Comparison of ENCODE assay signal across 17 cellular contexts in genomic region chr4:96170198-96170597, GRCh38.
DNase-seq lines count a peak whose midpoint lies in the region; ATAC-seq and TF ChIP-seq lines count a peak whose summit lies in the region.
"Had no signal": no experiment of that assay in that cellular context is flagged by ENCODE, and none has a peak within 500 bp of the region (broad histone marks: within the 10 kb centered on the region; RNA-seq: fewer than 3 reads in every experiment).

No MANE protein-coding gene starts in this region.

- peak; percentile 31; the same call in 1 of the 2 replicates for TF ChIP-seq CTCF in SK-N-SH (IDR thresholded peaks at IDR 0.05)
- peak; percentile 50 for TF ChIP-seq CTCF in WERI-Rb-1 (IDR thresholded peaks at IDR 0.05; ENCODE audit: low read depth, low read length)

- H3K9me3 ChIP-seq in SK-N-SH, result no peaks in the 10 kb centered on the region
- H3K9me3 ChIP-seq in WERI-Rb-1 (ENCODE audit: severe bottlenecking), result no peaks in the 10 kb centered on the region
- no peaks in the 10 kb centered on the region for H3K9me3 ChIP-seq in neuron (ENCODE audit: low read length)
- H3K9me3 ChIP-seq: lower lobe of right lung, thoracic aorta had no signal

- no peak overlapping the region for H3K27ac Mint-ChIP-seq in stimulated activated naive B cell treated with anti-CD40 and anti-IgM and Interleukin-4, amounts not matched to agents 10 μg/mL and 1 μg/mL and 100 μg/mL, for 72 hours
- no peak overlapping the region for H3K27ac Mint-ChIP-seq in stimulated activated effector memory CD8-positive, alpha-beta T cell treated with anti-CD3 and anti-CD28 coated beads, Interleukin-12 subunit alpha, Interleukin-12 subunit beta, amount 100 ng/mL, for 72 hours

- TF ChIP-seq RAD21 in SK-N-SH (IDR thresholded peaks at IDR 0.05; ENCODE audit: low read length), result no peak

- no peak overlapping the region for H3K27ac ChIP-seq in SK-N-SH (ENCODE audit: low read depth in 2 of 2, low read length in 1 of 2)
- no peak overlapping the region for H3K27ac ChIP-seq in WERI-Rb-1
- H3K27ac ChIP-seq: hepatocyte, lower lobe of right lung, thoracic aorta, VCaP had no signal

- CTCF ChIA-PET in SK-N-SH (lab: Yijun Ruan, JAX), result interaction anchor here (0.6 kb wide), 1 partner anchor 20 kb away, joined by 3 read pairs; no protein-coding TSS in a partner anchor

- H3K36me3 Mint-ChIP-seq in stimulated activated naive B cell treated with anti-CD40 and anti-IgM and Interleukin-4, amounts not matched to agents 10 μg/mL and 1 μg/mL and 100 μg/mL, for 72 hours, result no peaks in the 10 kb centered on the region
- H3K36me3 Mint-ChIP-seq in stimulated activated effector memory CD8-positive, alpha-beta T cell treated with anti-CD3 and anti-CD28 coated beads, Interleukin-12 subunit alpha, Interleukin-12 subunit beta, amount 100 ng/mL, for 72 hours, result no peaks in the 10 kb centered on the region

- H3K4me2 ChIP-seq in SK-N-SH, result no peak overlapping the region
- H3K4me2 ChIP-seq: hepatocyte had no signal

- H3K36me3 ChIP-seq in SK-N-SH (replicated peaks in 1 of 2; ENCODE audit: control insufficient read depth in 1 of 2, insufficient read depth in 2 of 2, low read length in 1 of 2), result no peaks in the 10 kb centered on the region
- no peaks in the 10 kb centered on the region for H3K36me3 ChIP-seq in WERI-Rb-1
- H3K36me3 ChIP-seq in neuron (ENCODE audit: insufficient read depth, low read length), result no peaks in the 10 kb centered on the region
- H3K36me3 ChIP-seq: lower lobe of right lung, thoracic aorta had no signal

- TF ChIP-seq EP300 in SK-N-SH (IDR thresholded peaks at IDR 0.05; ENCODE audit: borderline replicate concordance in 1 of 2, low read depth in 1 of 2, low read length in 1 of 2), result no peak

- no peaks in the 10 kb centered on the region for H3K9me2 ChIP-seq in SK-N-SH

- no peak overlapping the region for H3K4me3 Mint-ChIP-seq in stimulated activated naive B cell treated with anti-CD40 and anti-IgM and Interleukin-4, amounts not matched to agents 10 μg/mL and 1 μg/mL and 100 μg/mL, for 72 hours
- no peak overlapping the region for H3K4me3 Mint-ChIP-seq in stimulated activated effector memory CD8-positive, alpha-beta T cell treated with anti-CD3 and anti-CD28 coated beads, Interleukin-12 subunit alpha, Interleukin-12 subunit beta, amount 100 ng/mL, for 72 hours

- H2AFZ ChIP-seq in SK-N-SH (ENCODE audit: low read depth) (no peak overlapping the region), neuron (ENCODE audit: low read depth, low read length) (peak overlapping the region; percentile 46)
- H2AFZ ChIP-seq: hepatocyte had no signal

- no peak overlapping the region for H3K9ac ChIP-seq in SK-N-SH

- H3K27me3 ChIP-seq in SK-N-SH (ENCODE audit: insufficient read depth) (no peaks in the 10 kb centered on the region), WERI-Rb-1 (ENCODE audit: insufficient read depth, low read depth, severe bottlenecking) (no peaks in the 10 kb centered on the region), neuron (ENCODE audit: insufficient read depth, low read length) (no peaks in the 10 kb centered on the region)
- H3K27me3 ChIP-seq: hepatocyte had no signal

- no peaks in the 10 kb centered on the region for H4K20me1 ChIP-seq in SK-N-SH (ENCODE audit: insufficient read depth)

- no peak for ATAC-seq in SK-N-SH treated with all-trans-retinoic acid at 6 μM for 48 hours
- no peak for ATAC-seq in stimulated activated naive B cell treated with anti-CD40 and anti-IgM and Interleukin-4, amounts not matched to agents 10 μg/mL and 1 μg/mL and 100 μg/mL, for 72 hours (replicated peaks)
- no peak for ATAC-seq in stimulated activated effector memory CD8-positive, alpha-beta T cell treated with anti-CD3 and anti-CD28 coated beads, Interleukin-12 subunit alpha, Interleukin-12 subunit beta, amount 100 ng/mL, for 72 hours
- ATAC-seq: esophagus mucosa, lower lobe of right lung had no signal

- no peaks in the 10 kb centered on the region for H3K9me3 Mint-ChIP-seq in stimulated activated naive B cell treated with anti-CD40 and anti-IgM and Interleukin-4, amounts not matched to agents 10 μg/mL and 1 μg/mL and 100 μg/mL, for 72 hours
- H3K9me3 Mint-ChIP-seq in stimulated activated effector memory CD8-positive, alpha-beta T cell treated with anti-CD3 and anti-CD28 coated beads, Interleukin-12 subunit alpha, Interleukin-12 subunit beta, amount 100 ng/mL, for 72 hours, result peaks cover 6% of the 10 kb centered on the region

- DNase-seq in SK-N-SH (peak; percentile 14), HuH-7 (ENCODE audit: low spot score) (peak; percentile 54), WERI-Rb-1 (peak; percentile 10), inferior parietal cortex (ENCODE audit: extremely low spot score) (no peak)
- DNase-seq in stimulated activated naive B cell treated with anti-CD40 and anti-IgM and Interleukin-4, amounts not matched to agents 10 μg/mL and 1 μg/mL and 100 μg/mL, for 72 hours, result no peak
- DNase-seq in stimulated activated effector memory CD8-positive, alpha-beta T cell treated with anti-CD3 and anti-CD28 coated beads, Interleukin-12 subunit alpha, Interleukin-12 subunit beta, amount 100 ng/mL, for 72 hours (ENCODE audit: low spot score in 2 of 2), result no peak
- DNase-seq: activated CD8-positive, alpha-beta memory T cell treated with anti-CD3 and anti-CD28 coated beads, Interleukin-2, amount 50 U/mL, for 48 hours; lower lobe of right lung; NCI-H1417; NK-92 treated with Interleukin-12 subunit alpha and Interleukin-12 subunit beta, amount 100 ng/mL, for 24 hours; nucleus accumbens had no signal

- no peak overlapping the region for H3K4me3 ChIP-seq in SK-N-SH (ENCODE audit: low read depth in 2 of 2, low read length in 1 of 2)
- no peak overlapping the region for H3K4me3 ChIP-seq in WERI-Rb-1 (ENCODE audit: low read depth, low read length)
- no peak overlapping the region for H3K4me3 ChIP-seq in neuron (ENCODE audit: low read length)
- H3K4me3 ChIP-seq: hepatocyte, lower lobe of right lung, thoracic aorta had no signal

- no peaks in the 10 kb centered on the region for H3K27me3 Mint-ChIP-seq in stimulated activated naive B cell treated with anti-CD40 and anti-IgM and Interleukin-4, amounts not matched to agents 10 μg/mL and 1 μg/mL and 100 μg/mL, for 72 hours

- no peaks in the 10 kb centered on the region for H3K4me1 Mint-ChIP-seq in stimulated activated naive B cell treated with anti-CD40 and anti-IgM and Interleukin-4, amounts not matched to agents 10 μg/mL and 1 μg/mL and 100 μg/mL, for 72 hours
- H3K4me1 Mint-ChIP-seq in stimulated activated effector memory CD8-positive, alpha-beta T cell treated with anti-CD3 and anti-CD28 coated beads, Interleukin-12 subunit alpha, Interleukin-12 subunit beta, amount 100 ng/mL, for 72 hours, result no peaks in the 10 kb centered on the region

- peaks cover 13% of the 10 kb centered on the region for H3F3A ChIP-seq in SK-N-SH (replicated peaks; ENCODE audit: insufficient read depth)

- POLR2A ChIA-PET in SK-N-SH (lab: Yijun Ruan, JAX), result no interaction called here

- 92% methylated on average over 11 of the region's 14 CpGs for WGBS in SK-N-SH (ENCODE audit: low lambda C conversion rate)

- H3K79me2 ChIP-seq in SK-N-SH (ENCODE audit: insufficient read depth), result no peaks in the 10 kb centered on the region
- H3K79me2 ChIP-seq: hepatocyte had no signal

- no peaks in the 10 kb centered on the region; a peak in 1 of 4 replicates for H3K4me1 ChIP-seq in SK-N-SH (ENCODE audit: control insufficient read depth in 1 of 2, insufficient read depth in 2 of 2, low read depth in 1 of 2, low read length in 1 of 2)
- no peaks in the 10 kb centered on the region for H3K4me1 ChIP-seq in neuron (ENCODE audit: insufficient read depth, low read length)
- H3K4me1 ChIP-seq: lower lobe of right lung had no signal

TF ChIP-seq in SK-N-SH, 30 proteins besides CTCF, POLR2A, EP300 and RAD21:
- TF ChIP-seq ZBTB33 (IDR thresholded peaks at IDR 0.05; ENCODE audit: borderline replicate concordance, low read depth) (no peak), NRF1 (IDR thresholded peaks at IDR 0.05; ENCODE audit: low read depth, low read length) (no peak)

TF ChIP-seq in SK-N-SH treated with all-trans-retinoic acid at 6 μM for 48 hours, 23 proteins besides CTCF, POLR2A, EP300 and RAD21 (continues in another document):
- TF ChIP-seq GLIS3 (CRISPR knock-in tag; IDR thresholded peaks at IDR 0.05) (no peak), ISL1 (CRISPR knock-in tag; IDR thresholded peaks at IDR 0.05) (no peak), RARB (CRISPR knock-in tag; IDR thresholded peaks at IDR 0.05) (no peak), PPARA (CRISPR knock-in tag; IDR thresholded peaks at IDR 0.05; ENCODE audit: borderline replicate concordance) (no peak), BACH2 (CRISPR knock-in tag; IDR thresholded peaks at IDR 0.05; ENCODE audit: borderline replicate concordance) (no peak), ARNTL (CRISPR knock-in tag; IDR thresholded peaks at IDR 0.05; ENCODE audit: borderline replicate concordance, low read depth) (no peak), CREB5 (CRISPR knock-in tag; IDR thresholded peaks at IDR 0.05; ENCODE audit: low read depth) (no peak), SNAI2 (CRISPR knock-in tag; IDR thresholded peaks at IDR 0.05) (no peak), ZNF8 (CRISPR knock-in tag; IDR thresholded peaks at IDR 0.05) (no peak), PATZ1 (CRISPR knock-in tag; IDR thresholded peaks at IDR 0.05; ENCODE audit: borderline replicate concordance) (no peak)

Comparison
In these comparisons a context has a peak if more than half of its experiments do, and no peak if none do; other contexts are left out.
1. DNase-seq: peak in SK-N-SH (single experiment), HuH-7 (single experiment) and WERI-Rb-1 (single experiment); none in stimulated activated naive B cell treated with anti-CD40 and anti-IgM and Interleukin-4, amounts not matched to agents 10 μg/mL and 1 μg/mL and 100 μg/mL, for 72 hours (single experiment), stimulated activated effector memory CD8-positive, alpha-beta T cell treated with anti-CD3 and anti-CD28 coated beads, Interleukin-12 subunit alpha, Interleukin-12 subunit beta, amount 100 ng/mL, for 72 hours (0 of 2) and inferior parietal cortex (single experiment).